8 cellular contexts compared by ENCODE assay signal in the genomic region with DNA sequence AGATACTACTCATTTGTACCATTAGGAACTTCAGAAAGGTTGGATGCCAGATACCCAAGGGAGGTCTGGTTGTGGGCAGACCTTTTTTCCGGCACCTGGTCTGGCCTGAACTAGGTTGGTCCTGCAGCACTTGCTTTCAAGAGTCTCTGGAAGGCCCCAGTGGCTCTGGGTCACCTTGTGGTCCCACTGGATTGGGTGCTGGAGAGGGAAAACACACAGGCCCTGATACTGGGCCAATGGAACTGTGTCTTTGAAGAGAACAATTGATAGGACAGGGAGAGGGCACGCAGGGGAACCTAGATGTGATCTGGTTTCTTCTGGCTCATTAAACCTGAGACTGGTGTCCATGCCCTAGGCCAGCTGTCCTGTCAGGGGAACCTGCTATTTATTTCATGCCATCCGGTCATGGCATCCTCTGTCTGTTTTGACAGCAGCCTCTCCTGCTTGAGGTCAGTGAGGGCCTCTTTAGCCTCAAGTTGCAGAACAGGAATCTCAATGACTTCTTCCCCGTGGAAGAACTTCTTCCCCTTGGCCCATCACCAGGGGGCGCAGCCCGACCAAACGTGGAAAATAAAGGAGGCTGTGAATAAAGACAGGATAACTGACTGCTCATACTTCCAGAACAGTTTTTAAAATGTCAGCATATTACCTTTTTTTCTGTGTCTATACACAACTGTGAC. TPM values are rescaled to one million over a fixed set of nuclear protein-coding genes. Genes with fewer than 3 reads are reported as not detected.
DNase-seq lines count a peak whose midpoint lies in the region; ATAC-seq and TF ChIP-seq lines count a peak whose summit lies in the region.

No MANE protein-coding gene starts in this region.

- intact Hi-C loops in posterior vena cava (cut with DNase I), result loop anchor here (2.0 to 10.0 kb wide), 3 partner anchors 92 to 140 kb away; partner anchors contain the start of gene MRPS10 (in 1 of the 2)

- no peak for ATAC-seq in GM18520 (IDR thresholded peaks at IDR 0.05; ENCODE audit: unreplicated experiment)
- ATAC-seq in HG03571 (IDR thresholded peaks at IDR 0.05; ENCODE audit: unreplicated experiment), result no peak

- H3K4me3 ChIP-seq in LNCaP clone FGC (ENCODE audit: low read depth, low read length), result no peak overlapping the region

- peak; percentile 79 for DNase-seq in DMS53 treated with DMSO at 0.1 percent for 48 hours (lab: John Stamatoyannopoulos, UW; ENCODE audit: unreplicated experiment)
- peak; percentile 72 for DNase-seq in LNCaP clone FGC (ENCODE audit: low read depth)
- DNase-seq in SK-MEL-5 (ENCODE audit: low read depth, low spot score), result peak; percentile 80
- DNase-seq in activated naive CD4-positive, alpha-beta T cell (lab: John Stamatoyannopoulos, UW), result peak; percentile 7 to 39 (median 24)
- DNase-seq in globus pallidus (ENCODE audit: low spot score), result peak; percentile 39
- peak; percentile 93 for DNase-seq in posterior vena cava (ENCODE audit: low spot score)

- peak; percentile 86 for TF ChIP-seq CTCF in LNCaP clone FGC (IDR thresholded peaks at IDR 0.05; ENCODE audit: control insufficient read depth, extremely low read depth, insufficient read depth)

- in situ Hi-C loops in SK-MEL-5 (cut with HindIII; ENCODE audit: low pct_unique_long_range_greater_than_20kb, low sequenced_read_pairs), result no loop called here

RNA-seq across cellular contexts. Expression of gene TAF8, which starts 25.0 kb away (rescaled TPM):
- 17.9 and 19.3 TPM in 2 replicates for total RNA-seq in SK-MEL-5 (2014; rRNA removed; shearing (Covaris generic))
- polyA plus RNA-seq in SK-MEL-5 (2015; cell fraction: cytosol; rRNA removed), result 21.7 and 24.5 TPM in 2 replicates
- 11.3 and 16.3 TPM in 2 replicates for polyA plus RNA-seq in SK-MEL-5 (2015; cell fraction: nucleus; rRNA removed)
- 10 to 100 TPM; 16.6 to 18.6 TPM for total RNA-seq in posterior vena cava

Comparison
In these comparisons a context has a peak if more than half of its experiments do, and no peak if none do; other contexts are left out.
1. DNase-seq: peak in every context shown above with its lines; median percentile 93 in posterior vena cava; 80 in SK-MEL-5; 79 in DMS53 treated with DMSO at 0.1 percent for 48 hours; 72 in LNCaP clone FGC; 39 in globus pallidus; 24 in activated naive CD4-positive, alpha-beta T cell.